In the genomic region with DNA sequence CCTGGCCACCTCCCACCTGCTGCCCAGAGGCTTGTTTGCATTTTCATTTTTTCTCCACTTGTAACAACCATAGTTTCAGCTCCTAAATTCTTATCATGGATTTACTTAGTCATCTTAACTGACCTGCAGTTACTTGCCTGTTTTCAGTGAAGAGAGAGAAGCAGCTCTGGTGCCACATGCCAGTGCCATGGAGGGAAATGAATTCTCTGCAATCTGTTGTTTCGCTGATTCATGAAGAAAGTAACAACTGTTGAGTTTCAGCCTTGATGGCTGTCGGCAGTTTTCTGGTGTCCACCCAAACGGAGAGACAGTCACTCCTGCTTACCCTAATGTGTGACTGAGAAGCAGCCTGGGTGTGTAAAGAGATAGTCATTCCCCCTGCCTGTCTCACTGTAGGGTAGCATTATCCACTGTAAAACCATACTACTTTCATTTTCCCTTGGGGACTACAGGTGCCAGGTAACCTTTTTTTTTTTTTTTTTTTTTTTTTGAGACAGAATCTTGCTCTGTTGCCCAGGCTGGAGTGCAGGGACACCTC, we compare ENCODE assay signal across 1 cellular context.
TF ChIP-seq lines count a peak whose summit lies in the region.

No MANE protein-coding gene starts in this region.

TF ChIP-seq in endothelial cell of umbilical vein, 7 proteins besides CTCF, POLR2A, EP300 and RAD21:
- no peak for TF ChIP-seq FOS (IDR thresholded peaks at IDR 0.05; ENCODE audit: borderline replicate concordance, insufficient read depth, low read length)
- no peak for TF ChIP-seq EZH2 (IDR thresholded peaks at IDR 0.05; ENCODE audit: borderline replicate concordance, low read depth, low read length, severe bottlenecking)
- no peak for TF ChIP-seq JUN (IDR thresholded peaks at IDR 0.05; ENCODE audit: borderline replicate concordance, insufficient read depth, insufficient read length, low read depth)
- TF ChIP-seq POLR2AphosphoS5 (IDR thresholded peaks at IDR 0.05; ENCODE audit: insufficient read depth, low read depth, low read length): no peak
- no peak for TF ChIP-seq GATA2 (IDR thresholded peaks at IDR 0.05; ENCODE audit: insufficient read depth, insufficient read length, low read depth, low read length)
- TF ChIP-seq, protein P1, sequence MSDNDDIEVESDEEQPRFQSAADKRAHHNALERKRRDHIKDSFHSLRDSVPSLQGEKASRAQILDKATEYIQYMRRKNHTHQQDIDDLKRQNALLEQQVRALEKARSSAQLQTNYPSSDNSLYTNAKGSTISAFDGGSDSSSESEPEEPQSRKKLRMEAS (IDR thresholded peaks at IDR 0.05; ENCODE audit: insufficient read depth, insufficient read length): no peak
- TF ChIP-seq MYC (IDR thresholded peaks at IDR 0.05; ENCODE audit: low read depth, low read length): no peak
